ENCODE assay signal across 8 cellular contexts in genomic region chr17:47776330-47777197, GRCh38. TPM values are rescaled to one million over a fixed set of nuclear protein-coding genes. Genes with fewer than 3 reads are reported as not detected.
DNase-seq lines count a peak whose midpoint lies in the region; ATAC-seq and TF ChIP-seq lines count a peak whose summit lies in the region.

No MANE protein-coding gene starts in this region.

- H3K36me3 ChIP-seq in BJ (ENCODE audit: control insufficient read depth, insufficient read depth, low read length) (no peaks in the 10 kb centered on the region), sigmoid colon (no peaks in the 10 kb centered on the region)

- H3K4me1 ChIP-seq in sigmoid colon, result peaks cover 0 to 5% (median 0%) of the 10 kb centered on the region in 4 donors

- H3K27ac ChIP-seq in sigmoid colon, result no peak overlapping the region

- DNase-seq in BJ (ENCODE audit: low read depth) (no peak), GM13976 (ENCODE audit: low spot score) (peak; percentile 77), NCI-H345 treated with DMSO at 0.1 percent for 48 hours (lab: John Stamatoyannopoulos, UW; ENCODE audit: unreplicated experiment) (peak; percentile 23), fibroblast of villous mesenchyme (ENCODE audit: low read depth) (peak; percentile 42), sigmoid colon (no peak)
- DNase-seq in activated CD8-positive, alpha-beta T cell treated with anti-CD3 and anti-CD28 coated beads, Interleukin-2, amount 10 ng/mL, durations not matched to agents 7 days and 5 days, result peak; percentile 60

- intact Hi-C loops in sigmoid colon (cut with DNase I), result no loop called here

- no peaks in the 10 kb centered on the region for H3K4me1 Mint-ChIP-seq in activated CD8-positive, alpha-beta T cell treated with anti-CD3 and anti-CD28 coated beads, Interleukin-2, amount 10 ng/mL, durations not matched to agents 7 days and 5 days (ENCODE audit: low read depth)

- no peaks in the 10 kb centered on the region for H3K36me3 Mint-ChIP-seq in activated CD8-positive, alpha-beta T cell treated with anti-CD3 and anti-CD28 coated beads, Interleukin-2, amount 10 ng/mL, durations not matched to agents 7 days and 5 days (ENCODE audit: low read depth)

- TF ChIP-seq CTCF in BJ (IDR thresholded peaks at IDR 0.05; ENCODE audit: insufficient read depth, low read depth, low read length) (peak; percentile 71), GM13976 (IDR thresholded peaks at IDR 0.05; ENCODE audit: borderline replicate concordance, control extremely low read depth, extremely low read depth, insufficient read depth, missing control alignments) (peak; percentile 67), fibroblast of villous mesenchyme (IDR thresholded peaks at IDR 0.05; ENCODE audit: insufficient read depth, low read depth, low read length) (peak; percentile 72), sigmoid colon (IDR thresholded peaks at IDR 0.05) (peak in 3 of 4 experiments; percentile 26 to 57 (median 31))

- no peaks in the 10 kb centered on the region for H3K9me3 ChIP-seq in sigmoid colon

- no peak for TF ChIP-seq POLR2A in sigmoid colon (IDR thresholded peaks at IDR 0.05)

- POLR2A ChIA-PET in BJ (lab: Charles Lee), result no interaction called here
- POLR2A ChIA-PET in activated CD8-positive, alpha-beta T cell treated with anti-CD3 and anti-CD28 coated beads, Interleukin-2, amount 10 ng/mL, durations not matched to agents 7 days and 5 days (lab: Charles Lee), result no interaction called here

- H3K9me3 Mint-ChIP-seq in activated CD8-positive, alpha-beta T cell treated with anti-CD3 and anti-CD28 coated beads, Interleukin-2, amount 10 ng/mL, durations not matched to agents 7 days and 5 days (ENCODE audit: insufficient read depth), result no peaks in the 10 kb centered on the region

- no peak overlapping the region for H3K4me3 Mint-ChIP-seq in activated CD8-positive, alpha-beta T cell treated with anti-CD3 and anti-CD28 coated beads, Interleukin-2, amount 10 ng/mL, durations not matched to agents 7 days and 5 days

- peak; percentile 89 for ATAC-seq in activated CD8-positive, alpha-beta T cell treated with anti-CD3 and anti-CD28 coated beads, Interleukin-2, amount 10 ng/mL, durations not matched to agents 7 days and 5 days
- no peak for ATAC-seq in HG03439 (IDR thresholded peaks at IDR 0.05; ENCODE audit: unreplicated experiment)
- no peak for ATAC-seq in HG03159 (IDR thresholded peaks at IDR 0.05; ENCODE audit: unreplicated experiment)

- in situ Hi-C loops in GM13976 (cut with MboI; ENCODE audit: low sequenced_read_pairs, unreplicated experiment), result loop anchor here (25.0 kb wide), 1 partner anchor 414 kb away; no protein-coding TSS in a partner anchor

- H3K27ac Mint-ChIP-seq in activated CD8-positive, alpha-beta T cell treated with anti-CD3 and anti-CD28 coated beads, Interleukin-2, amount 10 ng/mL, durations not matched to agents 7 days and 5 days, result no peak overlapping the region

- CTCF ChIA-PET in BJ (lab: Yijun Ruan, JAX), result interaction anchor here (0.6 to 1.4 kb wide), 5 partner anchors 9 to 24 kb away, joined by 3 to 4 read pairs (median 3); no protein-coding TSS in a partner anchor
- CTCF ChIA-PET in activated CD8-positive, alpha-beta T cell treated with anti-CD3 and anti-CD28 coated beads, Interleukin-2, amount 10 ng/mL, durations not matched to agents 7 days and 5 days (lab: Charles Lee), result interaction anchor here (0.7 to 1.4 kb wide), 5 partner anchors 11 to 113 kb away, joined by 3 to 4 read pairs (median 3); no protein-coding TSS in a partner anchor

- no peak for TF ChIP-seq EP300 in sigmoid colon (IDR thresholded peaks at IDR 0.05)

- H3K27me3 ChIP-seq in BJ (ENCODE audit: control insufficient read depth, insufficient read depth, low read length), result peaks cover 18% of the 10 kb centered on the region
- peaks cover 12 to 55% (median 46%) of the 10 kb centered on the region in 3 donors for H3K27me3 ChIP-seq in sigmoid colon

- H3K4me3 ChIP-seq in BJ (ENCODE audit: low read depth, low read length), result no peak overlapping the region
- no peak overlapping the region for H3K4me3 ChIP-seq in fibroblast of villous mesenchyme (ENCODE audit: low read depth, low read length)
- no peak overlapping the region for H3K4me3 ChIP-seq in sigmoid colon

- peaks cover 49% of the 10 kb centered on the region for H3K27me3 Mint-ChIP-seq in activated CD8-positive, alpha-beta T cell treated with anti-CD3 and anti-CD28 coated beads, Interleukin-2, amount 10 ng/mL, durations not matched to agents 7 days and 5 days (ENCODE audit: low read depth)

- 26 to 39% methylated on average over 14 of the region's 14 CpGs for WGBS in sigmoid colon, 2 donors

RNA-seq across cellular contexts. Expression of gene TBX21, which starts 43.5 kb away (rescaled TPM):
- polyA plus RNA-seq in BJ (2011; rRNA removed) (not detected in 2 replicates), sigmoid colon (1 to 10 TPM in 1 of 3 donors, under 1 TPM in 2; under 0.01 to 1.2 (median 0.23) TPM)
- not detected in 2 replicates for polyA minus RNA-seq in BJ (2011; rRNA and poly(A)+ RNA removed)
- 10 to 100 TPM; 27.4 to 27.5 TPM for total RNA-seq in activated CD8-positive, alpha-beta T cell treated with anti-CD3 and anti-CD28 coated beads, Interleukin-2, amount 10 ng/mL, durations not matched to agents 7 days and 5 days
- total RNA-seq in fibroblast of villous mesenchyme (not detected in 2 replicates), sigmoid colon (under 1 TPM in 2 of 4 donors, not detected in 2; 0.36 to 0.41 TPM)

RNA-seq across cellular contexts. Expression of gene OSBPL7, which starts 45.0 kb away (rescaled TPM):
- polyA plus RNA-seq in BJ (2011; rRNA removed) (4.5 and 7.6 TPM in 2 replicates), sigmoid colon (10 to 100 TPM; 14.1 to 40.8 (median 16.2) TPM)
- 6.1 and 9.7 TPM in 2 replicates for polyA minus RNA-seq in BJ (2011; rRNA and poly(A)+ RNA removed)
- total RNA-seq in activated CD8-positive, alpha-beta T cell treated with anti-CD3 and anti-CD28 coated beads, Interleukin-2, amount 10 ng/mL, durations not matched to agents 7 days and 5 days, result 10 to 100 TPM; 33.0 to 33.6 TPM
- total RNA-seq in fibroblast of villous mesenchyme (6.9 and 13.5 TPM in 2 replicates), sigmoid colon (1 to 10 TPM; 2.9 to 7.8 (median 4.1) TPM)

RNA-seq across cellular contexts. Expression of gene MRPL10, which starts 54.8 kb away (rescaled TPM):
- 49.1 and 59.2 TPM in 2 replicates for polyA plus RNA-seq in BJ (2011; rRNA removed)
- 48.8 and 77.2 TPM in 2 replicates for polyA minus RNA-seq in BJ (2011; rRNA and poly(A)+ RNA removed)
- 10 to 100 TPM; 37.9 to 41.6 TPM for total RNA-seq in activated CD8-positive, alpha-beta T cell treated with anti-CD3 and anti-CD28 coated beads, Interleukin-2, amount 10 ng/mL, durations not matched to agents 7 days and 5 days
- total RNA-seq in fibroblast of villous mesenchyme, result 20.7 and 24.5 TPM in 2 replicates
- total RNA-seq in sigmoid colon, result 10 to 100 TPM; 54.8 to 58.8 (median 56.9) TPM
- 10 to 100 TPM; 38.8 to 49.4 (median 42.6) TPM for polyA plus RNA-seq in sigmoid colon

RNA-seq across cellular contexts. Expression of gene LRRC46, which starts 54.9 kb away (rescaled TPM):
- polyA plus RNA-seq in BJ (2011; rRNA removed), result 0.58 and 0.80 TPM in 2 replicates
- 0.52 and 0.87 TPM in 2 replicates for polyA minus RNA-seq in BJ (2011; rRNA and poly(A)+ RNA removed)
- total RNA-seq in activated CD8-positive, alpha-beta T cell treated with anti-CD3 and anti-CD28 coated beads, Interleukin-2, amount 10 ng/mL, durations not matched to agents 7 days and 5 days, result under 1 TPM; 0.82 to 0.97 TPM
- total RNA-seq in fibroblast of villous mesenchyme, result under 0.01 and 0.32 TPM in 2 replicates
- under 1 TPM in 2 of 4 donors, not detected in 2; 0.28 to 0.36 TPM for total RNA-seq in sigmoid colon
- polyA plus RNA-seq in sigmoid colon, result under 1 TPM in 1 of 3 donors, not detected in 2; 0.48 TPM

Comparison
In these comparisons a context has a peak if more than half of its experiments do, and no peak if none do; other contexts are left out.
1. DNase-seq: peak in GM13976 (single experiment), NCI-H345 treated with DMSO at 0.1 percent for 48 hours (single experiment), activated CD8-positive, alpha-beta T cell treated with anti-CD3 and anti-CD28 coated beads, Interleukin-2, amount 10 ng/mL, durations not matched to agents 7 days and 5 days (single experiment) and fibroblast of villous mesenchyme (single experiment); none in BJ (single experiment) and sigmoid colon (single experiment).
2. RNA of gene TBX21, which starts 43.5 kb away (total RNA-seq): 27.4 to 27.5 TPM in activated CD8-positive, alpha-beta T cell treated with anti-CD3 and anti-CD28 coated beads, Interleukin-2, amount 10 ng/mL, durations not matched to agents 7 days and 5 days; 0.36 to 0.41 TPM in sigmoid colon and not detected in fibroblast of villous mesenchyme; every median in the first group is over 10 times any median in the second.
3. Peak in every context shown above with its lines, with median percentiles within 50 percentile points of each other: CTCF ChIP-seq.